Comparison of ENCODE assay signal across 22 cellular contexts in the genomic region with DNA sequence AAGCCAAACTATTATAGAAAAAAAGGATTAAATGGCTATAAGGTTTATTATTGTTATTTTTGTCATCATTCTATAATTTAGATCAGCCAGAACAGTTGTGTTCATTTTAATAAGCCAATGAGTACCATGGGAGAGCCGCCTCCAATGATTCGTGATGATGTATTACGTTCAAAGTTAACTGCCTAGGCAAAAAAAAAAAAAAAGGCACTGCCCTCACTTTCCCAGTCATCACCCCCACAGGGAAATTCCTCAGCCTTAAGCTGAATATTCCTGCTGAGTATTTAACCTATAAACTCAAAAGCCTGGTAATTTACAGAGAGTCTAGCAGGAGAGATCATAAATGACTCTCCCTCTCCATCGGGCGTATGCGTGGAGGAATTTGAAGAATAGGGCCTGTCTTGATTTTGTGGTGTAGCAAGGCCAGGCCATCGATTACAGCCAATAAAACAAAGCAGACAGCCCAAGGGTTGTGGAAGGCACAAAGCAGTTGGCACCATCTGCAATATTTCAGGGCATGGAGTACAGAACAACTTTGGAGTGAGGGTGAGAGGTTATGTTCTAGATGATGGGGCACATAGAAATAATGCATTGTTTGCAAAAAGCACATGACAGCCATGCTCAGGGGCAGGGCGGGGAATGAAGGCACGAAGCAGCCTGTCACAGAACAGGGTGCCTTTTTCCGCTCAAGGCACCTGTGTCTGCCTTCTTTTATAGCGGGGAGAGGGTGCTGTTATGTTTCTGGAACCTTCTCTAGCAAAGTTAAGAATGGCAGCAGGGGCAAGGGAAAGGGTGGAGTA.
DNase-seq lines count a peak whose midpoint lies in the region; ATAC-seq and TF ChIP-seq lines count a peak whose summit lies in the region.
"Had no signal": no experiment of that assay in that cellular context is flagged by ENCODE, and none has a peak within 500 bp of the region (broad histone marks: within the 10 kb centered on the region; RNA-seq: fewer than 3 reads in every experiment).

No MANE protein-coding gene starts in this region.

- H3K4me2 ChIP-seq in GM23338 (no peak overlapping the region), PC-3 (ENCODE audit: low read length) (no peak overlapping the region)
- H3K4me2 ChIP-seq: SK-N-SH had no signal

- H3K27me3 Mint-ChIP-seq in GM23338 (ENCODE audit: insufficient read depth, low read depth, poor library complexity) = peaks cover 3% of the 10 kb centered on the region
- H3K27me3 Mint-ChIP-seq in type B pancreatic cell = no peaks in the 10 kb centered on the region
- H3K27me3 Mint-ChIP-seq: B cell; CD4-positive, alpha-beta T cell; IgD-negative memory B cell had no signal

- H2AFZ ChIP-seq in GM23338 (peak overlapping the region; percentile 52), PC-3 (ENCODE audit: low read length) (no peak overlapping the region)

- peaks cover 25% of the 10 kb centered on the region for H3K9me3 Mint-ChIP-seq in GM23338
- peaks cover 16% of the 10 kb centered on the region for H3K9me3 Mint-ChIP-seq in type B pancreatic cell

- no peaks in the 10 kb centered on the region for H3K36me3 ChIP-seq in GM23338 (ENCODE audit: insufficient read depth)
- H3K36me3 ChIP-seq in PC-3 (ENCODE audit: low read depth, low read length) = no peaks in the 10 kb centered on the region

- no peak for DNase-seq in GM23338 (ENCODE audit: low spot score)
- DNase-seq in PC-3 = peak; percentile 19
- DNase-seq in fibroblast of mammary gland (ENCODE audit: low read depth) = peak; percentile 4
- DNase-seq in type B pancreatic cell (ENCODE audit: extremely low spot score, unreplicated experiment) = no peak
- DNase-seq in DMS53 treated with DMSO at 0.1 percent for 48 hours (lab: John Stamatoyannopoulos, UW; ENCODE audit: unreplicated experiment) = no peak
- DNase-seq: CD4-positive, alpha-beta T cell; DMS53; GDM1; GOT3; HFFc6; NCI-H146; NCI-H2107; NCI-H2227 treated with DMSO at 0.1 percent for 48 hours; NCI-H524 treated with DMSO at 0.1 percent for 48 hours; SHP77; SK-N-SH; T-cell had no signal

- CTCF ChIA-PET in PC-3 (lab: Charles Lee) = no interaction called here

- TF ChIP-seq CTCF in GM23338 (conservative IDR thresholded peaks at IDR 0.05; ENCODE audit: low read depth in 2 of 2) (no peak), PC-3 (conservative IDR thresholded peaks at IDR 0.05; ENCODE audit: low read depth, low read length) (no peak), fibroblast of mammary gland (conservative IDR thresholded peaks at IDR 0.05; ENCODE audit: control insufficient read depth, insufficient read depth, low read depth, low read length) (no peak), type B pancreatic cell (conservative IDR thresholded peaks at IDR 0.05) (no peak)

- H3K4me3 ChIP-seq in GM23338 (no peak overlapping the region), PC-3 (ENCODE audit: low read length) (no peak overlapping the region), fibroblast of mammary gland (ENCODE audit: control insufficient read depth, low read depth, low read length) (no peak overlapping the region)
- H3K4me3 ChIP-seq: GM12878 had no signal

- ATAC-seq in GM23338 (no peak), PC-3 (no peak), HG03520 (IDR thresholded peaks at IDR 0.05; ENCODE audit: unreplicated experiment) (no peak), GM18867 (IDR thresholded peaks at IDR 0.05; ENCODE audit: unreplicated experiment) (no peak)
- ATAC-seq: GM12878, T-cell had no signal

- no peaks in the 10 kb centered on the region; the same call in 2 of the 3 replicates for H3K4me1 Mint-ChIP-seq in GM23338
- peaks cover 45% of the 10 kb centered on the region for H3K4me1 Mint-ChIP-seq in type B pancreatic cell (ENCODE audit: unreplicated experiment)
- H3K4me1 Mint-ChIP-seq: B cell, T-cell had no signal

- H3K4me3 Mint-ChIP-seq in GM23338 (no peak overlapping the region), type B pancreatic cell (peak overlapping the region; percentile 67)
- H3K4me3 Mint-ChIP-seq: B cell; CD4-positive, alpha-beta T cell; HFFc6; IgD-negative memory B cell; T-cell had no signal

- H3F3A ChIP-seq in GM23338 (replicated peaks; ENCODE audit: low read depth) = no peaks in the 10 kb centered on the region
- no peaks in the 10 kb centered on the region for H3F3A ChIP-seq in PC-3 (ENCODE audit: low read length, unreplicated experiment)

- no TSS peak for BruUV-seq in PC-3 (replicated peaks; lab: Mats Ljungman, UMichigan)

- peaks cover 9% of the 10 kb centered on the region for H3K36me3 Mint-ChIP-seq in GM23338 (ENCODE audit: low read depth)
- H3K36me3 Mint-ChIP-seq in type B pancreatic cell = peaks cover 11% of the 10 kb centered on the region
- H3K36me3 Mint-ChIP-seq: IgD-negative memory B cell, T-cell had no signal

- H3K9ac ChIP-seq in PC-3 (ENCODE audit: low read length) = no peak overlapping the region
- H3K9ac ChIP-seq: SK-N-SH had no signal

- no peaks in the 10 kb centered on the region for H3K9me3 ChIP-seq in PC-3 (ENCODE audit: low read length)
- H3K9me3 ChIP-seq: SK-N-SH had no signal

- H3K9me2 ChIP-seq in GM23338 (ENCODE audit: insufficient read depth) (0 out of 2 replicates have a peak, but pooled peaks cover 3% of the 10 kb centered on the region), PC-3 (replicated peaks; ENCODE audit: low read length) (no peaks in the 10 kb centered on the region)
- H3K9me2 ChIP-seq: SK-N-SH had no signal

- H4K20me1 ChIP-seq in GM23338 (replicated peaks; ENCODE audit: insufficient read depth) (no peaks in the 10 kb centered on the region), PC-3 (ENCODE audit: low read length) (no peaks in the 10 kb centered on the region)

- H3K27me3 ChIP-seq in GM23338 (ENCODE audit: insufficient read depth) = no peaks in the 10 kb centered on the region
- H3K27me3 ChIP-seq in PC-3 (ENCODE audit: low read length) = 0 out of 2 replicates have a peak, but pooled peaks cover 4% of the 10 kb centered on the region

- no peak overlapping the region; the same call in 1 of the 2 replicates for H3K27ac Mint-ChIP-seq in GM23338
- H3K27ac Mint-ChIP-seq in type B pancreatic cell = peak overlapping the region; percentile 67
- H3K27ac Mint-ChIP-seq: B cell; CD4-positive, alpha-beta T cell; HFFc6; IgD-negative memory B cell; T-cell had no signal

- H3K79me2 ChIP-seq in GM23338 (replicated peaks; ENCODE audit: insufficient read depth) (no peaks in the 10 kb centered on the region), PC-3 (ENCODE audit: low read length) (no peaks in the 10 kb centered on the region)

- no peaks in the 10 kb centered on the region for H3K4me1 ChIP-seq in GM23338 (ENCODE audit: insufficient read depth)
- H3K4me1 ChIP-seq in PC-3 (ENCODE audit: insufficient read depth, low read length) = no peaks in the 10 kb centered on the region

- H3K27ac ChIP-seq in GM23338 (ENCODE audit: low read depth) = no peak overlapping the region
- no peak overlapping the region for H3K27ac ChIP-seq in PC-3 (ENCODE audit: low read length)

- intact Hi-C loops in PC-3 (cut with micrococcal nuclease) = no loop called here

- POLR2A ChIA-PET in PC-3 (lab: Charles Lee; ENCODE audit: unreplicated experiment) = no interaction called here

TF ChIP-seq in GM23338, 12 proteins besides CTCF, POLR2A, EP300 and RAD21 (continues in another document):
- no peak for TF ChIP-seq EZH2phosphoT487 (IDR thresholded peaks at IDR 0.05; ENCODE audit: unreplicated experiment)

Comparison
In these comparisons a context has a peak if more than half of its experiments do, and no peak if none do; other contexts are left out.
1. DNase-seq: peak in PC-3 (single experiment) and fibroblast of mammary gland (single experiment); none in GM23338 (single experiment), type B pancreatic cell (single experiment) and DMS53 treated with DMSO at 0.1 percent for 48 hours (single experiment).